Comparison of ENCODE assay signal across 1 cellular context in the genomic region with DNA sequence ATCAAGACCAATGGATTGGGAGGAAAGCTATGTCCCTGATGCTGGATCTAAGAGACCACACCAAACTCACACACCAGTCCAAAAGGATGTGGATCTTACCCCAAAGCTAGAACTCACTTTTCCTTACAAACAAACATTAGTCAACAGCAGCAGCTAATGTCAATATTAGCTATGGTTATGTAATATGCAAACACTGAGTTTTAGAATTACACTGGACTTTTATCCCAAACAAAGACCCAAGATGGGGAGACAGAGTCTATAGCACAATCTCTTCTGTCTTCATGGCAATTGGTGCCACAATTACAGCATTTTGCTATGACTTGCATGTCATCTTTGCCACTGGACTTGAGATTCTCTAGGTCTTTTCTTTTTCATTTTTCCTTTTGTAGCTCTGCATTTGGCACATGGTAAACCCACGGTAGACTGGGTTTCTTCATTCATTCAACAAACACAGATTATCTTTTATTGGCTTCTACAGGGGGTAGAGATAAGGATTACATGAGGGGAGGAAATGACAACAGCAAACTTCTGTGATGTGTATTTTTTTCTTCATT.
TF ChIP-seq lines count a peak whose summit lies in the region.

No MANE protein-coding gene starts in this region.

TF ChIP-seq in HepG2, 621 proteins besides CTCF, POLR2A, EP300 and RAD21 (continued from another document and continues in another):
- TF ChIP-seq NFIB (CRISPR knock-in tag; IDR thresholded peaks at IDR 0.05; ENCODE audit: borderline replicate concordance) = no peak
- TF ChIP-seq CERS6 (CRISPR knock-in tag; IDR thresholded peaks at IDR 0.05) = no peak
- TF ChIP-seq HIVEP1 (CRISPR knock-in tag; IDR thresholded peaks at IDR 0.05) = no peak
- no peak for TF ChIP-seq ZNF746 (CRISPR knock-in tag; IDR thresholded peaks at IDR 0.05)
- TF ChIP-seq ZNF75D (CRISPR knock-in tag; IDR thresholded peaks at IDR 0.05; ENCODE audit: borderline replicate concordance) = no peak
- no peak for TF ChIP-seq ZBTB42 (CRISPR knock-in tag; IDR thresholded peaks at IDR 0.05)
- TF ChIP-seq MBD4 (IDR thresholded peaks at IDR 0.05; ENCODE audit: borderline replicate concordance, low read length) = peak; percentile 99
- 0 out of 2 replicates have a peak, but pooled peaks have one; percentile 81 for TF ChIP-seq ZNF557 (CRISPR knock-in tag; IDR thresholded peaks at IDR 0.05)
- TF ChIP-seq, protein P1, sequence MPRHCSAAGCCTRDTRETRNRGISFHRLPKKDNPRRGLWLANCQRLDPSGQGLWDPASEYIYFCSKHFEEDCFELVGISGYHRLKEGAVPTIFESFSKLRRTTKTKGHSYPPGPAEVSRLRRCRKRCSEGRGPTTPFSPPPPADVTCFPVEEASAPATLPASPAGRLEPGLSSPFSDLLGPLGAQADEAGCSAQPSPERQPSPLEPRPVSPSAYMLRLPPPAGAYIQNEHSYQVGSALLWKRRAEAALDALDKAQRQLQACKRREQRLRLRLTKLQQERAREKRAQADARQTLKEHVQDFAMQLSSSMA (CRISPR knock-in tag; IDR thresholded peaks at IDR 0.05) = no peak
- TF ChIP-seq, protein P2, sequence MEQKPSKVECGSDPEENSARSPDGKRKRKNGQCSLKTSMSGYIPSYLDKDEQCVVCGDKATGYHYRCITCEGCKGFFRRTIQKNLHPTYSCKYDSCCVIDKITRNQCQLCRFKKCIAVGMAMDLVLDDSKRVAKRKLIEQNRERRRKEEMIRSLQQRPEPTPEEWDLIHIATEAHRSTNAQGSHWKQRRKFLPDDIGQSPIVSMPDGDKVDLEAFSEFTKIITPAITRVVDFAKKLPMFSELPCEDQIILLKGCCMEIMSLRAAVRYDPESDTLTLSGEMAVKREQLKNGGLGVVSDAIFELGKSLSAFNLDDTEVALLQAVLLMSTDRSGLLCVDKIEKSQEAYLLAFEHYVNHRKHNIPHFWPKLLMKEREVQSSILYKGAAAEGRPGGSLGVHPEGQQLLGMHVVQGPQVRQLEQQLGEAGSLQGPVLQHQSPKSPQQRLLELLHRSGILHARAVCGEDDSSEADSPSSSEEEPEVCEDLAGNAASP (CRISPR knock-in tag; IDR thresholded peaks at IDR 0.05; ENCODE audit: borderline replicate concordance) = peak; percentile 95
- peak; percentile 61 for TF ChIP-seq DMAP1 (CRISPR knock-in tag; IDR thresholded peaks at IDR 0.05)
- peak; percentile 100 for TF ChIP-seq DPF2 (CRISPR knock-in tag; IDR thresholded peaks at IDR 0.05; ENCODE audit: borderline replicate concordance, low read depth)
- no peak for TF ChIP-seq NCOA5 (CRISPR knock-in tag; IDR thresholded peaks at IDR 0.05)
- peak; percentile 83; the same call in 1 of the 2 replicates for TF ChIP-seq CSRNP1 (CRISPR knock-in tag; IDR thresholded peaks at IDR 0.05)
- TF ChIP-seq GFI1 (CRISPR knock-in tag; IDR thresholded peaks at IDR 0.05; ENCODE audit: borderline replicate concordance) = peak; percentile 84
- TF ChIP-seq, protein P3, sequence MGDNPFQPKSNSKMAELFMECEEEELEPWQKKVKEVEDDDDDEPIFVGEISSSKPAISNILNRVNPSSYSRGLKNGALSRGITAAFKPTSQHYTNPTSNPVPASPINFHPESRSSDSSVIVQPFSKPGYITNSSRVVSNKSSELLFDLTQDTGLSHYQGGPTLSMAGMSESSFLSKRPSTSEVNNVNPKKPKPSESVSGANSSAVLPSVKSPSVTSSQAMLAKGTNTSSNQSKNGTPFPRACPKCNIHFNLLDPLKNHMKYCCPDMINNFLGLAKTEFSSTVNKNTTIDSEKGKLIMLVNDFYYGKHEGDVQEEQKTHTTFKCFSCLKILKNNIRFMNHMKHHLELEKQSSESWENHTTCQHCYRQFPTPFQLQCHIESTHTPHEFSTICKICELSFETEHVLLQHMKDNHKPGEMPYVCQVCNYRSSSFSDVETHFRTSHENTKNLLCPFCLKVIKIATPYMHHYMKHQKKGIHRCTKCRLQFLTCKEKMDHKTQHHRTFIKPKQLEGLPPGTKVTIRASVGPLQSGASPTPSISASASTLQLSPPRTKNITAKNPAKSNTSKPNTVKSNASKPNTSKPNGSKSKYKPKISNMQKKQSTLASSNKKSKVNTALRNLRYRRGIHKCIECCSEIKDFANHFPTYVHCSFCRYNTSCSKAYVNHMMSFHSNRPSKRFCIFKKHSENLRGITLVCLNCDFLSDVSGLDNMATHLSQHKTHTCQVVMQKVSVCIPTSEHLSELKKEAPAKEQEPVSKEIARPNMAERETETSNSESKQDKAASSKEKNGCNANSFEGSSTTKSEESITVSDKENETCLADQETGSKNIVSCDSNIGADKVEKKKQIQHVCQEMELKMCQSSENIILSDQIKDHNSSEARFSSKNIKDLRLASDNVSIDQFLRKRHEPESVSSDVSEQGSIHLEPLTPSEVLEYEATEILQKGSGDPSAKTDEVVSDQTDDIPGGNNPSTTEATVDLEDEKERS (CRISPR knock-in tag; IDR thresholded peaks at IDR 0.05) = no peak
- peak; percentile 95 for TF ChIP-seq SSRP1 (CRISPR knock-in tag; IDR thresholded peaks at IDR 0.05)
- no peak; the same call in 1 of the 2 replicates for TF ChIP-seq ATM (IDR thresholded peaks at IDR 0.05; ENCODE audit: borderline replicate concordance)
- TF ChIP-seq, protein P4, sequence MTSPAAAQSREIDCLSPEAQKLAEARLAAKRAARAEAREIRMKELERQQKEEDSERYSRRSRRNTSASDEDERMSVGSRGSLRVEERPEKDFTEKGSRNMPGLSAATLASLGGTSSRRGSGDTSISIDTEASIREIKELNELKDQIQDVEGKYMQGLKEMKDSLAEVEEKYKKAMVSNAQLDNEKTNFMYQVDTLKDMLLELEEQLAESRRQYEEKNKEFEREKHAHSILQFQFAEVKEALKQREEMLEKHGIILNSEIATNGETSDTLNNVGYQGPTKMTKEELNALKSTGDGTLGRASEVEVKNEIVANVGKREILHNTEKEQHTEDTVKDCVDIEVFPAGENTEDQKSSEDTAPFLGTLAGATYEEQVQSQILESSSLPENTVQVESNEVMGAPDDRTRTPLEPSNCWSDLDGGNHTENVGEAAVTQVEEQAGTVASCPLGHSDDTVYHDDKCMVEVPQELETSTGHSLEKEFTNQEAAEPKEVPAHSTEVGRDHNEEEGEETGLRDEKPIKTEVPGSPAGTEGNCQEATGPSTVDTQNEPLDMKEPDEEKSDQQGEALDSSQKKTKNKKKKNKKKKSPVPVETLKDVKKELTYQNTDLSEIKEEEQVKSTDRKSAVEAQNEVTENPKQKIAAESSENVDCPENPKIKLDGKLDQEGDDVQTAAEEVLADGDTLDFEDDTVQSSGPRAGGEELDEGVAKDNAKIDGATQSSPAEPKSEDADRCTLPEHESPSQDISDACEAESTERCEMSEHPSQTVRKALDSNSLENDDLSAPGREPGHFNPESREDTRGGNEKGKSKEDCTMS (CRISPR knock-in tag; conservative IDR thresholded peaks at IDR 0.05) = 0 out of 2 replicates have a peak, but pooled peaks have one; percentile 13
- TF ChIP-seq ZNF883 (CRISPR knock-in tag; IDR thresholded peaks at IDR 0.05; ENCODE audit: not compliant biosample characterization) = no peak
- TF ChIP-seq ZFP1 (CRISPR knock-in tag; IDR thresholded peaks at IDR 0.05) = peak; percentile 97
- no peak for TF ChIP-seq ZFP36L2 (CRISPR knock-in tag; IDR thresholded peaks at IDR 0.05)
- peak; percentile 46; the same call in 1 of the 2 replicates for TF ChIP-seq FOSL1 (CRISPR knock-in tag; IDR thresholded peaks at IDR 0.05; ENCODE audit: borderline replicate concordance)
- no peak; the same call in 1 of the 2 replicates for TF ChIP-seq ZNF274 (CRISPR knock-in tag; IDR thresholded peaks at IDR 0.05)
- TF ChIP-seq UBTF (CRISPR knock-in tag; IDR thresholded peaks at IDR 0.05) = peak; percentile 36; the same call in 1 of the 2 replicates
- no peak for TF ChIP-seq SMAD9 (CRISPR knock-in tag; IDR thresholded peaks at IDR 0.05)
- no peak for TF ChIP-seq AGO2 (optimal IDR thresholded peaks at IDR 0.05; ENCODE audit: low read depth, low read length)
- TF ChIP-seq FOXM1 (CRISPR knock-in tag; IDR thresholded peaks at IDR 0.05) = no peak
- TF ChIP-seq, protein P5, sequence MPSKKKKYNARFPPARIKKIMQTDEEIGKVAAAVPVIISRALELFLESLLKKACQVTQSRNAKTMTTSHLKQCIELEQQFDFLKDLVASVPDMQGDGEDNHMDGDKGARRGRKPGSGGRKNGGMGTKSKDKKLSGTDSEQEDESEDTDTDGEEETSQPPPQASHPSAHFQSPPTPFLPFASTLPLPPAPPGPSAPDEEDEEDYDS (CRISPR knock-in tag; IDR thresholded peaks at IDR 0.05) = peak; percentile 65
- TF ChIP-seq, protein P6, sequence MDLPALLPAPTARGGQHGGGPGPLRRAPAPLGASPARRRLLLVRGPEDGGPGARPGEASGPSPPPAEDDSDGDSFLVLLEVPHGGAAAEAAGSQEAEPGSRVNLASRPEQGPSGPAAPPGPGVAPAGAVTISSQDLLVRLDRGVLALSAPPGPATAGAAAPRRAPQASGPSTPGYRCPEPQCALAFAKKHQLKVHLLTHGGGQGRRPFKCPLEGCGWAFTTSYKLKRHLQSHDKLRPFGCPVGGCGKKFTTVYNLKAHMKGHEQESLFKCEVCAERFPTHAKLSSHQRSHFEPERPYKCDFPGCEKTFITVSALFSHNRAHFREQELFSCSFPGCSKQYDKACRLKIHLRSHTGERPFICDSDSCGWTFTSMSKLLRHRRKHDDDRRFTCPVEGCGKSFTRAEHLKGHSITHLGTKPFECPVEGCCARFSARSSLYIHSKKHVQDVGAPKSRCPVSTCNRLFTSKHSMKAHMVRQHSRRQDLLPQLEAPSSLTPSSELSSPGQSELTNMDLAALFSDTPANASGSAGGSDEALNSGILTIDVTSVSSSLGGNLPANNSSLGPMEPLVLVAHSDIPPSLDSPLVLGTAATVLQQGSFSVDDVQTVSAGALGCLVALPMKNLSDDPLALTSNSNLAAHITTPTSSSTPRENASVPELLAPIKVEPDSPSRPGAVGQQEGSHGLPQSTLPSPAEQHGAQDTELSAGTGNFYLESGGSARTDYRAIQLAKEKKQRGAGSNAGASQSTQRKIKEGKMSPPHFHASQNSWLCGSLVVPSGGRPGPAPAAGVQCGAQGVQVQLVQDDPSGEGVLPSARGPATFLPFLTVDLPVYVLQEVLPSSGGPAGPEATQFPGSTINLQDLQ (CRISPR knock-in tag; IDR thresholded peaks at IDR 0.05) = no peak
- no peak for TF ChIP-seq CREB3 (CRISPR knock-in tag; IDR thresholded peaks at IDR 0.05)
- no peak for TF ChIP-seq AHR (CRISPR knock-in tag; IDR thresholded peaks at IDR 0.05)
- TF ChIP-seq ELF3 (CRISPR knock-in tag; IDR thresholded peaks at IDR 0.05) = peak; percentile 99
- TF ChIP-seq ZNF331 (CRISPR knock-in tag; IDR thresholded peaks at IDR 0.05) = peak; percentile 98
- TF ChIP-seq ZNF253 (CRISPR knock-in tag; IDR thresholded peaks at IDR 0.05; ENCODE audit: borderline replicate concordance) = no peak
- TF ChIP-seq SRSF1 (optimal IDR thresholded peaks at IDR 0.05; ENCODE audit: low read depth, low read length) = no peak
- TF ChIP-seq NR2F6 (IDR thresholded peaks at IDR 0.05) = peak; percentile 87
- TF ChIP-seq NR2F6 (CRISPR knock-in tag; IDR thresholded peaks at IDR 0.05) = peak; percentile 93
- TF ChIP-seq ZNF782 (CRISPR knock-in tag; IDR thresholded peaks at IDR 0.05; ENCODE audit: borderline replicate concordance) = no peak; the same call in 1 of the 2 replicates
- TF ChIP-seq ZNF570 (CRISPR knock-in tag; IDR thresholded peaks at IDR 0.05; ENCODE audit: borderline replicate concordance) = no peak
- TF ChIP-seq WIZ (CRISPR knock-in tag; IDR thresholded peaks at IDR 0.05) = peak; percentile 93
- no peak for TF ChIP-seq SNRNP70 (IDR thresholded peaks at IDR 0.05; ENCODE audit: low read depth, low read length)
- TF ChIP-seq ZNF768 (CRISPR knock-in tag; IDR thresholded peaks at IDR 0.05) = no peak
- TF ChIP-seq ZNF709 (CRISPR knock-in tag; IDR thresholded peaks at IDR 0.05) = peak; percentile 56; the same call in 1 of the 2 replicates
